Comparison of ENCODE assay signal across 11 cellular contexts in the genomic region with DNA sequence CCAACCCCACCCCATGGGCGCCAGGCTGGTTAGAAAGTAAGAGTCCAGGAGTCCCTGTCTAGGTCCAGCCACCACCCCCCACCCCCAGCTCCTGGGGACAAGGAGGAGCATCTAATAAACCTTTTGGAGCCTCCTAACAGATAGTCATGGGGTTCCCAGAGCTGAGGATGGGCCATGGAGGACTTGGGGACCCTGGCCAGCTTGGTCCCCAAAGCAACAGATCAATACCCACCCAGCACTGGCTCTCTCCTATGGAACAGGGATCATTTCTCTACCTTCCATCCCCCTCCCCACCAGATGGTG. TPM values are rescaled to one million over a fixed set of nuclear protein-coding genes. Genes with fewer than 3 reads are reported as not detected.
A peak's percentile ranks its signal among the peaks of the same experiment; 100 is the strongest.
DNase-seq lines count a peak whose midpoint lies in the region; ATAC-seq and TF ChIP-seq lines count a peak whose summit lies in the region.
"Had no signal": no experiment of that assay in that cellular context is flagged by ENCODE, and none has a peak within 500 bp of the region (broad histone marks: within the 10 kb centered on the region; RNA-seq: fewer than 3 reads in every experiment).

No MANE protein-coding gene starts in this region.

- CTCF ChIA-PET in activated naive CD4-positive, alpha-beta T cell treated with anti-CD3 and anti-CD28 coated beads, Interleukin-2, amount 10 ng/mL, durations not matched to agents 7 days and 5 days (lab: Charles Lee) = interaction anchor here (1.2 to 1.4 kb wide), 5 partner anchors 9 to 171 kb away, joined by 3 to 6 read pairs (median 5); a partner anchor contains a TSS
- CTCF ChIA-PET in WTC11 (lab: Charles Lee) = interaction anchor here (1.0 to 3.2 kb wide), 6 partner anchors 7 to 69 kb away, joined by 3 to 12 read pairs (median 8); a partner anchor contains a TSS

- peak overlapping the region; percentile 55 for H3K27ac Mint-ChIP-seq in activated naive CD4-positive, alpha-beta T cell treated with anti-CD3 and anti-CD28 coated beads, Interleukin-2, amount 10 ng/mL, durations not matched to agents 7 days and 5 days
- H3K27ac Mint-ChIP-seq in WTC11 = peak overlapping the region; percentile 78; the same call in 1 of the 2 replicates

- no peaks in the 10 kb centered on the region for H3K9me3 Mint-ChIP-seq in activated naive CD4-positive, alpha-beta T cell treated with anti-CD3 and anti-CD28 coated beads, Interleukin-2, amount 10 ng/mL, durations not matched to agents 7 days and 5 days
- H3K9me3 Mint-ChIP-seq in WTC11 = no peaks in the 10 kb centered on the region

- H3K27me3 Mint-ChIP-seq in activated naive CD4-positive, alpha-beta T cell treated with anti-CD3 and anti-CD28 coated beads, Interleukin-2, amount 10 ng/mL, durations not matched to agents 7 days and 5 days = peaks cover 8% of the 10 kb centered on the region
- H3K27me3 Mint-ChIP-seq in WTC11 (ENCODE audit: low read depth) = no peaks in the 10 kb centered on the region

- H3K36me3 ChIP-seq in liver (ENCODE audit: control insufficient read depth in 4 of 4, insufficient read depth in 3 of 4, low read depth in 1 of 4, low read length in 3 of 4) (peaks cover 7 to 22% (median 16%) of the 10 kb centered on the region in 4 donors), transverse colon (peaks cover 0 to 17% (median 5%) of the 10 kb centered on the region in 4 donors)

- H3K9me3 ChIP-seq in liver (ENCODE audit: control insufficient read depth in 4 of 4, low read length in 3 of 4) (no peaks in the 10 kb centered on the region), transverse colon (no peaks in the 10 kb centered on the region)

- TF ChIP-seq RAD21 in liver (IDR thresholded peaks at IDR 0.05) = no peak

- ATAC-seq in WTC11 = peak; percentile 23

- TF ChIP-seq POLR2A in transverse colon (IDR thresholded peaks at IDR 0.05) = no peak

- H3K4me3 ChIP-seq in liver (ENCODE audit: low read depth in 1 of 3, low read length in 3 of 3) (no peak overlapping the region), transverse colon (peak overlapping the region in 2 of 4 donors; percentile 47 to 58)

- TF ChIP-seq CTCF in WTC11 (IDR thresholded peaks at IDR 0.05) = no peak
- no peak for TF ChIP-seq CTCF in liver (IDR thresholded peaks at IDR 0.05; ENCODE audit: low read depth, low read length, missing input control)
- TF ChIP-seq CTCF in transverse colon (IDR thresholded peaks at IDR 0.05) = no peak

- intact Hi-C loops in transverse colon (cut with DNase I; ENCODE audit: low total_unique reads) = no loop called here

- H3K36me3 Mint-ChIP-seq in activated naive CD4-positive, alpha-beta T cell treated with anti-CD3 and anti-CD28 coated beads, Interleukin-2, amount 10 ng/mL, durations not matched to agents 7 days and 5 days = peaks cover 5% of the 10 kb centered on the region
- peaks cover 34% of the 10 kb centered on the region for H3K36me3 Mint-ChIP-seq in WTC11

- TF ChIP-seq EP300 in transverse colon (IDR thresholded peaks at IDR 0.05; ENCODE audit: low read depth) = no peak

- H3K4me1 Mint-ChIP-seq in activated naive CD4-positive, alpha-beta T cell treated with anti-CD3 and anti-CD28 coated beads, Interleukin-2, amount 10 ng/mL, durations not matched to agents 7 days and 5 days = peaks cover 28% of the 10 kb centered on the region
- peaks cover 35% of the 10 kb centered on the region for H3K4me1 Mint-ChIP-seq in WTC11

- H3K4me3 Mint-ChIP-seq in activated naive CD4-positive, alpha-beta T cell treated with anti-CD3 and anti-CD28 coated beads, Interleukin-2, amount 10 ng/mL, durations not matched to agents 7 days and 5 days = peak overlapping the region; percentile 81
- H3K4me3 Mint-ChIP-seq in WTC11 = peak overlapping the region; percentile 22; the same call in 1 of the 2 replicates

- H3K4me1 ChIP-seq in liver (ENCODE audit: control insufficient read depth in 4 of 4, insufficient read depth in 4 of 4, low read length in 3 of 4) = peaks cover 23 to 62% (median 50%) of the 10 kb centered on the region in 4 donors
- H3K4me1 ChIP-seq in transverse colon = peaks cover 15 to 67% (median 44%) of the 10 kb centered on the region in 4 donors

- WGBS in liver = 59% methylated on average over 1 of the region's 1 CpG
- 40 to 45% methylated on average over 1 of the region's 1 CpG for WGBS in transverse colon (ENCODE audit: low coverage in 1 of 2), 2 donors

- peak; percentile 35 for DNase-seq in activated naive CD4-positive, alpha-beta T cell treated with anti-CD3 and anti-CD28 coated beads, Interleukin-2, amount 10 ng/mL, durations not matched to agents 7 days and 5 days
- no peak for DNase-seq in activated naive CD4-positive, alpha-beta T cell (lab: John Stamatoyannopoulos, UW)
- DNase-seq in WTC11 (ENCODE audit: low spot score) (no peak), transverse colon (peak; percentile 55), T1000 (lab: John Stamatoyannopoulos, UW) (no peak), GM19240 (ENCODE audit: insufficient read length, low spot score) (no peak), NK-92 (lab: John Stamatoyannopoulos, UW; ENCODE audit: unreplicated experiment) (no peak)
- DNase-seq: activated CD4-positive, CD25-positive, alpha-beta regulatory T cell treated with anti-CD3 and anti-CD28 coated beads, Interleukin-2, amount 50 U/mL, for 72 hours; NCI-H1048; stimulated activated naive CD4-positive, alpha-beta T cell had no signal

- in situ Hi-C loops in transverse colon (cut with MboI; ENCODE audit: low pct_ligation_motif_present in 1 of 4, low pct_unique_long_range_greater_than_20kb in 1 of 4, low sequenced_read_pairs in 3 of 4) = no loop called here

- POLR2A ChIA-PET in WTC11 (lab: Charles Lee) = interaction anchor here (0.5 to 2.8 kb wide), 5 partner anchors 9 to 400 kb away, joined by 3 to 9 read pairs (median 5); a partner anchor contains a TSS

- no peak overlapping the region for H3K9ac ChIP-seq in liver (ENCODE audit: low read depth in 1 of 2, low read length in 2 of 2)

- peak overlapping the region; percentile 41 to 46 for H3K27ac ChIP-seq in liver (ENCODE audit: low read depth in 1 of 2, low read length in 2 of 2)
- peak overlapping the region; percentile 75 to 91 (median 85) for H3K27ac ChIP-seq in transverse colon

- no peaks in the 10 kb centered on the region for H3K27me3 ChIP-seq in liver (ENCODE audit: control insufficient read depth in 4 of 4, insufficient read depth in 4 of 4, low read length in 3 of 4)
- H3K27me3 ChIP-seq in transverse colon = no peaks in the 10 kb centered on the region

TF ChIP-seq in WTC11, 78 proteins besides CTCF, POLR2A, EP300 and RAD21 (continues in another document):
- TF ChIP-seq, protein P1, sequence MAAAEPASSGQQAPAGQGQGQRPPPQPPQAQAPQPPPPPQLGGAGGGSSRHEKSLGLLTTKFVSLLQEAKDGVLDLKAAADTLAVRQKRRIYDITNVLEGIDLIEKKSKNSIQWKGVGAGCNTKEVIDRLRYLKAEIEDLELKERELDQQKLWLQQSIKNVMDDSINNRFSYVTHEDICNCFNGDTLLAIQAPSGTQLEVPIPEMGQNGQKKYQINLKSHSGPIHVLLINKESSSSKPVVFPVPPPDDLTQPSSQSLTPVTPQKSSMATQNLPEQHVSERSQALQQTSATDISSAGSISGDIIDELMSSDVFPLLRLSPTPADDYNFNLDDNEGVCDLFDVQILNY (CRISPR knock-in tag; IDR thresholded peaks at IDR 0.05) = no peak

TF ChIP-seq in liver, 16 proteins besides CTCF, POLR2A, EP300 and RAD21:
- TF ChIP-seq YY1 (IDR thresholded peaks at IDR 0.05) = no peak
- TF ChIP-seq, protein P2, sequence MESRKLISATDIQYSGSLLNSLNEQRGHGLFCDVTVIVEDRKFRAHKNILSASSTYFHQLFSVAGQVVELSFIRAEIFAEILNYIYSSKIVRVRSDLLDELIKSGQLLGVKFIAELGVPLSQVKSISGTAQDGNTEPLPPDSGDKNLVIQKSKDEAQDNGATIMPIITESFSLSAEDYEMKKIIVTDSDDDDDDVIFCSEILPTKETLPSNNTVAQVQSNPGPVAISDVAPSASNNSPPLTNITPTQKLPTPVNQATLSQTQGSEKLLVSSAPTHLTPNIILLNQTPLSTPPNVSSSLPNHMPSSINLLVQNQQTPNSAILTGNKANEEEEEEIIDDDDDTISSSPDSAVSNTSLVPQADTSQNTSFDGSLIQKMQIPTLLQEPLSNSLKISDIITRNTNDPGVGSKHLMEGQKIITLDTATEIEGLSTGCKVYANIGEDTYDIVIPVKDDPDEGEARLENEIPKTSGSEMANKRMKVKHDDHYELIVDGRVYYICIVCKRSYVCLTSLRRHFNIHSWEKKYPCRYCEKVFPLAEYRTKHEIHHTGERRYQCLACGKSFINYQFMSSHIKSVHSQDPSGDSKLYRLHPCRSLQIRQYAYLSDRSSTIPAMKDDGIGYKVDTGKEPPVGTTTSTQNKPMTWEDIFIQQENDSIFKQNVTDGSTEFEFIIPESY (IDR thresholded peaks at IDR 0.05) = no peak
- no peak for TF ChIP-seq NR2F2 (IDR thresholded peaks at IDR 0.05)
- peak; percentile 25 to 28 for TF ChIP-seq HNF4A (conservative IDR thresholded peaks at IDR 0.05)
- no peak for TF ChIP-seq JUND (IDR thresholded peaks at IDR 0.05)
TF ChIP-seq in liver: peak in this region for 1.

RNA-seq across cellular contexts. Expression of a gene that starts 9.4 kb away (rescaled TPM):
- total RNA-seq in WTC11 (2021) (144 to 149 TPM (median 145 TPM) in 3 replicates), liver (10 to 100 TPM; 52.2 to 86.1 TPM), transverse colon (100 to 1,000 TPM; 156 to 362 (median 206) TPM)
- 10 to 100 TPM; 30.5 to 53.1 TPM for polyA plus RNA-seq in liver

RNA-seq across cellular contexts. Expression of a gene that starts 10.3 kb away (rescaled TPM):
- total RNA-seq in WTC11 (2021) (34.0 to 51.6 TPM (median 40.9 TPM) in 3 replicates), liver (10 to 100 TPM in 1 of 2 donors, 1 to 10 TPM in 1; 4.9 to 10.5 TPM), transverse colon (10 to 100 TPM in 3 of 4 donors, 1 to 10 TPM in 1; 4.8 to 42.6 (median 29.9) TPM)
- polyA plus RNA-seq in liver = 10 to 100 TPM; 31.1 to 32.5 TPM

RNA-seq across cellular contexts. Expression of a gene that starts 21.2 kb away (rescaled TPM):
- total RNA-seq in WTC11 (2021) = 13.9 to 15.4 TPM (median 14.2 TPM) in 3 replicates
- total RNA-seq in liver = 10 to 100 TPM in 1 of 2 donors, 1 to 10 TPM in 1; 9.6 to 13.6 TPM
- polyA plus RNA-seq in liver = 10 to 100 TPM; 22.6 to 27.8 TPM
- total RNA-seq in transverse colon = 10 to 100 TPM; 18.3 to 30.7 (median 24.5) TPM

RNA-seq across cellular contexts. Expression of a gene that starts 28.2 kb away (rescaled TPM):
- total RNA-seq in WTC11 (2021) (10.9 to 14.2 TPM (median 12.3 TPM) in 3 replicates), liver (1 to 10 TPM; 2.1 to 2.6 TPM), transverse colon (1 to 10 TPM in 1 of 4 donors, under 1 TPM in 2, not detected in 1; 0.79 to 1.2 (median 0.96) TPM)
- polyA plus RNA-seq in liver = 1 to 10 TPM; 1.2 to 1.6 TPM

RNA-seq across cellular contexts. Expression of a gene that starts 30.9 kb away (rescaled TPM):
- total RNA-seq in WTC11 (2021) (139 to 147 TPM (median 146 TPM) in 3 replicates), liver (10 to 100 TPM; 29.3 to 47.0 TPM), transverse colon (100 to 1,000 TPM in 1 of 4 donors, 10 to 100 TPM in 3; 56.2 to 364 (median 80.2) TPM)
- polyA plus RNA-seq in liver = 10 to 100 TPM; 31.3 to 35.7 TPM

Comparison
In these comparisons a context has a peak if more than half of its experiments do, and no peak if none do; other contexts are left out.
1. DNase-seq: peak in activated naive CD4-positive, alpha-beta T cell treated with anti-CD3 and anti-CD28 coated beads, Interleukin-2, amount 10 ng/mL, durations not matched to agents 7 days and 5 days (single experiment) and transverse colon (single experiment); none in activated naive CD4-positive, alpha-beta T cell (0 of 4), WTC11 (single experiment), T1000 (single experiment), GM19240 (single experiment) and NK-92 (single experiment).